In genomic region chr11:44301856-44302231, GRCh38 we compare ENCODE assay signal across 18 cellular contexts. TPM values are rescaled to one million over a fixed set of nuclear protein-coding genes. Genes with fewer than 3 reads are reported as not detected.
DNase-seq lines count a peak whose midpoint lies in the region; ATAC-seq, FAIRE-seq and TF ChIP-seq lines count a peak whose summit lies in the region.
"Had no signal": no experiment of that assay in that cellular context is flagged by ENCODE, and none has a peak within 500 bp of the region (broad histone marks: within the 10 kb centered on the region; RNA-seq: fewer than 3 reads in every experiment).

No MANE protein-coding gene starts in this region.

- no peaks in the 10 kb centered on the region; the same call in 1 of the 2 replicates for H4K20me1 ChIP-seq in K562 (replicated peaks; ENCODE audit: control insufficient read depth, insufficient read depth, low read length)
- H4K20me1 ChIP-seq in MM.1S (ENCODE audit: insufficient read depth, low read length) = no peaks in the 10 kb centered on the region

- in situ Hi-C loops in K562 (cut with MboI) = no loop called here

- H3K27me3 Mint-ChIP-seq in activated CD4-positive, alpha-beta T cell treated with anti-CD3 and anti-CD28 coated beads for 36 hours = peaks cover 57% of the 10 kb centered on the region

- no peaks in the 10 kb centered on the region for H3K36me3 Mint-ChIP-seq in activated CD4-positive, alpha-beta T cell treated with anti-CD3 and anti-CD28 coated beads for 36 hours (ENCODE audit: low read depth)

- peaks cover 34 to 76% of the 10 kb centered on the region in 2 experiments; a peak in 4 of 5 replicates for H3K27me3 ChIP-seq in K562 (ENCODE audit: control insufficient read depth in 2 of 2, insufficient read depth in 2 of 2, low read length in 2 of 2)
- peaks cover 64% of the 10 kb centered on the region for H3K27me3 ChIP-seq in MM.1S (replicated peaks; ENCODE audit: insufficient read depth, low read length)

- H3K4me1 ChIP-seq in K562 (replicated peaks in 1 of 2; ENCODE audit: control insufficient read depth in 2 of 2, insufficient read depth in 2 of 2, low read length in 2 of 2) (peaks cover 12 to 20% of the 10 kb centered on the region in 2 experiments; a peak in 3 of 5 replicates), MM.1S (ENCODE audit: low read length) (0 out of 2 replicates have a peak, but pooled peaks cover 4% of the 10 kb centered on the region)
- H3K4me1 ChIP-seq: uterus had no signal

- H3K36me3 ChIP-seq in K562 (ENCODE audit: control insufficient read depth, insufficient read depth, low read length) (no peaks in the 10 kb centered on the region), MM.1S (replicated peaks; ENCODE audit: insufficient read depth, low read length) (no peaks in the 10 kb centered on the region)
- H3K36me3 ChIP-seq: esophagus muscularis mucosa, pancreas, uterus had no signal

- CTCF ChIA-PET in activated CD4-positive, alpha-beta T cell treated with anti-CD3 and anti-CD28 coated beads for 36 hours (lab: Charles Lee) = no interaction called here
- CTCF ChIA-PET in K562 (lab: Yijun Ruan, JAX; ENCODE audit: low intra/inter-chr PET ratio) = no interaction called here

- H2AFZ ChIP-seq in K562 (ENCODE audit: low read depth, low read length) (no peak overlapping the region), MM.1S (ENCODE audit: low read length) (no peak overlapping the region)

- no peak overlapping the region for H3K4me3 Mint-ChIP-seq in activated CD4-positive, alpha-beta T cell treated with anti-CD3 and anti-CD28 coated beads for 36 hours

- no peaks in the 10 kb centered on the region for H3F3A ChIP-seq in MM.1S (ENCODE audit: insufficient read depth, low read length)

- H3K4me3 ChIP-seq in K562 (no peak overlapping the region), MM.1S (ENCODE audit: low read length) (no peak overlapping the region)
- H3K4me3 ChIP-seq: esophagus muscularis mucosa, pancreas, uterus had no signal

- no peaks in the 10 kb centered on the region for H3K9me2 ChIP-seq in MM.1S (replicated peaks; ENCODE audit: insufficient read depth, low read length)

- no peaks in the 10 kb centered on the region for H3K9me1 ChIP-seq in K562 (ENCODE audit: control insufficient read depth, insufficient read depth, low read length)

- H3K4me2 ChIP-seq in K562 (ENCODE audit: insufficient read depth, low read length) (no peak overlapping the region), MM.1S (ENCODE audit: low read depth, low read length) (no peak overlapping the region)

- no peak overlapping the region for H3K27ac Mint-ChIP-seq in activated CD4-positive, alpha-beta T cell treated with anti-CD3 and anti-CD28 coated beads for 36 hours

- BruUV-seq in K562 (replicated peaks; lab: Mats Ljungman, UMichigan) = no TSS peak

- H3K9ac ChIP-seq in K562 (ENCODE audit: insufficient read depth in 1 of 2, low read depth in 2 of 2, low read length in 2 of 2) = no peak overlapping the region; a peak in 1 of 4 replicates
- no peak overlapping the region for H3K9ac ChIP-seq in MM.1S (ENCODE audit: low read length)

- no peak for TF ChIP-seq POLR2A in K562 (conservative IDR thresholded peaks at IDR 0.05)

- POLR2A ChIA-PET in activated CD4-positive, alpha-beta T cell treated with anti-CD3 and anti-CD28 coated beads for 36 hours (lab: Charles Lee) = no interaction called here
- POLR2A ChIA-PET in K562 (lab: Yijun Ruan, JAX) = interaction anchor here (0.7 kb wide), 1 partner anchor 211 kb away, joined by 3 read pairs; no protein-coding TSS in a partner anchor

- no peaks in the 10 kb centered on the region for H3K79me2 ChIP-seq in K562 (ENCODE audit: control insufficient read depth, insufficient read depth, low read length)
- H3K79me2 ChIP-seq in MM.1S (ENCODE audit: low read length) = no peaks in the 10 kb centered on the region

- whole genome bisulfite sequencing in K562 (ENCODE audit: insufficient coverage, low coverage, missing lambda C conversion rate) = 14% methylated on average over 15 of the region's 15 CpGs

- FAIRE-seq in K562 (lab: Jason Lieb, UNC) = no peak
- FAIRE-seq: pancreas had no signal

- TF ChIP-seq CTCF in K562 (IDR thresholded peaks at IDR 0.05 in 2 of 3, conservative IDR thresholded peaks at IDR 0.05 in 1 of 3; ENCODE audit: insufficient read depth in 2 of 3, low read depth in 1 of 3, low read length in 3 of 3) (no peak), MM.1S (IDR thresholded peaks at IDR 0.05; ENCODE audit: low read length) (no peak)

- intact Hi-C loops in activated CD4-positive, alpha-beta T cell treated with anti-CD3 and anti-CD28 coated beads for 36 hours (cut with DNase I, micrococcal nuclease) = no loop called here
- intact Hi-C loops in K562 (cut with micrococcal nuclease) = no loop called here
- intact Hi-C loops in sciatic nerve (cut with DNase I) = no loop called here

- TF ChIP-seq RAD21 in K562 (CRISPR knock-in tag; conservative IDR thresholded peaks at IDR 0.05 in 1 of 2, IDR thresholded peaks at IDR 0.05 in 1 of 2) = no peak

- ATAC-seq in activated CD4-positive, alpha-beta T cell treated with anti-CD3 and anti-CD28 coated beads for 36 hours = no peak
- ATAC-seq in K562 = no peak; the same call in 2 of the 3 replicates
- ATAC-seq in sciatic nerve = peak; percentile 33
- no peak for ATAC-seq in HG02840 (IDR thresholded peaks at IDR 0.05; ENCODE audit: low FRiP score, unreplicated experiment)
- ATAC-seq: pancreas had no signal

- peaks cover 24% of the 10 kb centered on the region for H3K4me1 Mint-ChIP-seq in activated CD4-positive, alpha-beta T cell treated with anti-CD3 and anti-CD28 coated beads for 36 hours

- peak; percentile 37 for DNase-seq in activated CD4-positive, alpha-beta T cell treated with anti-CD3 and anti-CD28 coated beads for 36 hours
- no peak for DNase-seq in activated CD4-positive, alpha-beta T cell treated with anti-CD3 and anti-CD28 coated beads for 1 hour
- DNase-seq in MV-4-11 (lab: John Stamatoyannopoulos, UW) = peak; percentile 81
- peak; percentile 29 to 39 (median 36) for DNase-seq in K562 (ENCODE audit: extremely low read depth in 1 of 4, low spot score in 3 of 4)
- DNase-seq in sciatic nerve (ENCODE audit: low spot score) = no peak
- no peak for DNase-seq in superior temporal gyrus (ENCODE audit: extremely low spot score)
- no peak for DNase-seq in MM.1S
- DNase-seq: activated CD4-positive, alpha-beta T cell treated with anti-CD3 and anti-CD28 coated beads, Interleukin-2, amount 50 U/mL, for 48 hours; activated naive CD4-positive, alpha-beta T cell; HCEC 1CT; NCI-H1930; pancreas; stimulated activated CD4-positive, alpha-beta T cell treated with anti-CD3 and anti-CD28 coated beads, Interleukin-15, amount 100 ng/mL, for 24 hours; T-helper 1 cell; uterus had no signal

- H3K27ac ChIP-seq in K562 (ENCODE audit: extremely low read depth, low read depth, low read length) = no peak overlapping the region
- no peak overlapping the region for H3K27ac ChIP-seq in MM.1S (ENCODE audit: low read length)
- H3K27ac ChIP-seq: esophagus muscularis mucosa, pancreas, uterus had no signal

- H3K9me3 ChIP-seq in K562 (replicated peaks; ENCODE audit: control insufficient read depth, insufficient read depth, low read depth, low read length) (no peaks in the 10 kb centered on the region), MM.1S (replicated peaks; ENCODE audit: insufficient read depth, low read length) (no peaks in the 10 kb centered on the region)
- H3K9me3 ChIP-seq: esophagus muscularis mucosa, pancreas, uterus had no signal

- no peak for TF ChIP-seq EP300 in K562 (IDR thresholded peaks at IDR 0.05; ENCODE audit: low read length)

- H3K9me3 Mint-ChIP-seq in activated CD4-positive, alpha-beta T cell treated with anti-CD3 and anti-CD28 coated beads for 36 hours (ENCODE audit: low read depth) = no peaks in the 10 kb centered on the region

TF ChIP-seq in K562, 482 proteins besides CTCF, POLR2A, EP300 and RAD21 (continues in another document):
- peak; percentile 32; the same call in 1 of the 2 replicates for TF ChIP-seq TFAP4 (CRISPR knock-in tag; IDR thresholded peaks at IDR 0.05; ENCODE audit: borderline replicate concordance)
- TF ChIP-seq ZNF639 (CRISPR knock-in tag; conservative IDR thresholded peaks at IDR 0.05 in 1 of 2, IDR thresholded peaks at IDR 0.05 in 1 of 2) = peak in 1 of 2 experiments; percentile 47; a peak in 1 of 4 replicates

RNA-seq across cellular contexts. Expression of gene ALX4, which starts 8.1 kb away (rescaled TPM):
- total RNA-seq in activated CD4-positive, alpha-beta T cell treated with anti-CD3 and anti-CD28 coated beads for 36 hours = not detected
- 0.11 and 0.35 TPM in 2 replicates for total RNA-seq in K562 (2011; cell fraction: chromatin; rRNA removed; ENCODE audit: low replicate concordance)
- 0.13 and 0.33 TPM in 2 replicates for total RNA-seq in K562 (2011; cell fraction: nucleolus; rRNA removed)
- 0.15 and 0.31 TPM in 2 replicates for total RNA-seq in K562 (2011; cell fraction: nucleoplasm; rRNA removed)
- total RNA-seq in K562 (2014; rRNA removed) (0.65 and 1.0 TPM in 2 replicates), K562 (2014; rRNA removed; fragmentation: Illumina TruSeq; extraction: Trizol) (0.22 and 0.33 TPM in 2 replicates), K562 (2015; rRNA removed; fragmentation: Illumina TruSeq; extraction: Trizol) (0.60 and 0.62 TPM in 2 replicates), K562 (2021) (1.1 and 1.2 TPM in 2 replicates), sciatic nerve (1.1 TPM)
- polyA plus RNA-seq in K562 (2011; rRNA removed) (0.14 and 0.81 TPM in 2 replicates), K562 (2014; fragmentation: Illumina TruSeq; extraction: Trizol) (0.64 and 0.78 TPM in 2 replicates), K562 (2014; fragmentation: Nextera tagmentation; extraction: Ambion mirVana) (under 1 TPM; 0.07 to 0.13 TPM), K562 (2014; rRNA removed) (0.23 and 0.51 TPM in 2 replicates)
- 0.30 and 0.59 TPM in 2 replicates for polyA plus RNA-seq in K562 (2011; cell fraction: cytosol; rRNA removed)
- 0.44 and 0.91 TPM in 2 replicates for polyA plus RNA-seq in K562 (2011; cell fraction: nucleus; rRNA removed)
- polyA plus RNA-seq in K562 (2012) = 0.89 and 1.6 TPM in 2 replicates
- polyA minus RNA-seq in K562 (2011; rRNA and poly(A)+ RNA removed) = 0.21 and 0.99 TPM in 2 replicates
- polyA minus RNA-seq in K562 (2011; cell fraction: cytosol; rRNA and poly(A)+ RNA removed) = 0.48 and 1.8 TPM in 2 replicates
- 0.40 and 1.4 TPM in 2 replicates for polyA minus RNA-seq in K562 (2011; cell fraction: nucleus; rRNA and poly(A)+ RNA removed)
- polyA plus RNA-seq: AG04450 had no signal

Comparison
In these comparisons a context has a peak if more than half of its experiments do, and no peak if none do; other contexts are left out.
1. DNase-seq: peak in activated CD4-positive, alpha-beta T cell treated with anti-CD3 and anti-CD28 coated beads for 36 hours (single experiment), MV-4-11 (single experiment) and K562 (4 of 4); none in activated CD4-positive, alpha-beta T cell treated with anti-CD3 and anti-CD28 coated beads for 1 hour (single experiment), sciatic nerve (single experiment), superior temporal gyrus (single experiment) and MM.1S (single experiment).